Comparison of ENCODE assay signal across 9 cellular contexts in genomic region chr16:88535181-88535856, GRCh38. TPM values are rescaled to one million over a fixed set of nuclear protein-coding genes. Genes with fewer than 3 reads are reported as not detected.
A peak's percentile ranks its signal among the peaks of the same experiment; 100 is the strongest.
DNase-seq lines count a peak whose midpoint lies in the region; ATAC-seq and TF ChIP-seq lines count a peak whose summit lies in the region.
"Had no signal": no experiment of that assay in that cellular context is flagged by ENCODE, and none has a peak within 500 bp of the region (broad histone marks: within the 10 kb centered on the region; RNA-seq: fewer than 3 reads in every experiment).

No MANE protein-coding gene starts in this region.

- H3K4me3 Mint-ChIP-seq in naive thymus-derived CD8-positive, alpha-beta T cell = peak overlapping the region; percentile 55 to 88 (median 77)

- no peaks in the 10 kb centered on the region for H3K9me3 ChIP-seq in ectodermal cell (ENCODE audit: control insufficient read depth, low read length)

- peaks cover 0 to 20% (median 10%) of the 10 kb centered on the region in 4 donors for H3K4me1 Mint-ChIP-seq in naive thymus-derived CD8-positive, alpha-beta T cell

- H3K27ac Mint-ChIP-seq in naive thymus-derived CD8-positive, alpha-beta T cell = peak overlapping the region; percentile 45 to 90 (median 80)

- H3K36me3 Mint-ChIP-seq in naive thymus-derived CD8-positive, alpha-beta T cell = no peaks in the 10 kb centered on the region

- no peak for ATAC-seq in naive thymus-derived CD8-positive, alpha-beta T cell
- no peak for ATAC-seq in GM19397 (IDR thresholded peaks at IDR 0.05; ENCODE audit: unreplicated experiment)

- no peak for TF ChIP-seq CTCF in AG09309 (IDR thresholded peaks at IDR 0.05; ENCODE audit: control insufficient read depth, insufficient read depth, low read depth, low read length, missing control alignments)

- H3K9me3 Mint-ChIP-seq in naive thymus-derived CD8-positive, alpha-beta T cell = no peaks in the 10 kb centered on the region

- H3K4me3 ChIP-seq in AG09309 (ENCODE audit: control insufficient read depth, low read depth, low read length) (peak overlapping the region; percentile 49), ectodermal cell (ENCODE audit: insufficient read depth, low read depth, low read length) (peak overlapping the region; percentile 81)
- H3K4me3 ChIP-seq in Jurkat, Clone E6-1 (ENCODE audit: low read length) = peak overlapping the region; percentile 56

- DNase-seq in AG09309 (ENCODE audit: low read depth) (no peak), SKM-1 (lab: John Stamatoyannopoulos, UW; ENCODE audit: unreplicated experiment) (no peak), mesenteric fat pad (ENCODE audit: low spot score) (no peak), NCI-H69 (lab: John Stamatoyannopoulos, UW) (no peak)
- DNase-seq in Jurkat, Clone E6-1 (ENCODE audit: low read depth, low spot score) = no peak
- DNase-seq in naive thymus-derived CD8-positive, alpha-beta T cell = no peak
- DNase-seq: GF-D8 had no signal

- POLR2A ChIA-PET in naive thymus-derived CD8-positive, alpha-beta T cell (lab: Charles Lee) = interaction anchor here (1.3 to 1.9 kb wide), 2 partner anchors 26 to 35 kb away, joined by 3 to 5 read pairs; partner anchors contain the start of gene ZC3H18

- peaks cover 0 to 2% (median 0%) of the 10 kb centered on the region in 5 donors for H3K27me3 Mint-ChIP-seq in naive thymus-derived CD8-positive, alpha-beta T cell

- H3K36me3 ChIP-seq in ectodermal cell (ENCODE audit: control insufficient read depth, insufficient read depth, low read length) = no peaks in the 10 kb centered on the region

- peaks cover 16% of the 10 kb centered on the region for H3K4me1 ChIP-seq in ectodermal cell (ENCODE audit: control insufficient read depth, insufficient read depth, low read length)

- H3K27me3 ChIP-seq in ectodermal cell (ENCODE audit: control insufficient read depth, insufficient read depth, low read length, poor library complexity, severe bottlenecking) = peaks cover 22% of the 10 kb centered on the region

- 90 to 91% methylated on average over 22 of the region's 22 CpGs for WGBS in ectodermal cell, 2 experiments

- H3K27ac ChIP-seq in ectodermal cell (ENCODE audit: insufficient read depth, low read depth, low read length, poor library complexity, severe bottlenecking) = no peak overlapping the region

RNA-seq across cellular contexts. Expression of gene ZC3H18, which starts 34.9 kb away (rescaled TPM):
- 52.1 TPM for polyA plus RNA-seq in Jurkat, Clone E6-1 (2012; ENCODE audit: insufficient read depth, insufficient read length)
- polyA plus RNA-seq in ectodermal cell (2013, experiment 1 of 4) = 85.5 TPM
- polyA plus RNA-seq in ectodermal cell (2013, experiment 2 of 4) = 76.7 TPM
- polyA plus RNA-seq in ectodermal cell (2013, experiment 3 of 4) = 70.6 TPM
- 77.3 TPM for polyA plus RNA-seq in ectodermal cell (2013, experiment 4 of 4)
- 10 to 100 TPM; 78.7 to 81.2 TPM for total RNA-seq in naive thymus-derived CD8-positive, alpha-beta T cell
- polyA plus RNA-seq in naive thymus-derived CD8-positive, alpha-beta T cell = 10 to 100 TPM in 2 of 3 donors, 1 to 10 TPM in 1; 7.3 to 25.1 (median 15.9) TPM
- 39.2 TPM for total RNA-seq in mesenteric fat pad
